In genomic region chr4:141657550-141657949, GRCh38 we compare ENCODE assay signal across 17 cellular contexts. TPM values are rescaled to one million over a fixed set of nuclear protein-coding genes. Genes with fewer than 3 reads are reported as not detected.
DNase-seq lines count a peak whose midpoint lies in the region; ATAC-seq and TF ChIP-seq lines count a peak whose summit lies in the region.
"Had no signal": no experiment of that assay in that cellular context is flagged by ENCODE, and none has a peak within 500 bp of the region (broad histone marks: within the 10 kb centered on the region; RNA-seq: fewer than 3 reads in every experiment).

No MANE protein-coding gene starts in this region.

- peak; percentile 44 for ATAC-seq in left lobe of liver
- ATAC-seq: CD8-positive, alpha-beta T cell had no signal

- no peak for TF ChIP-seq POLR2A in Peyer's patch (IDR thresholded peaks at IDR 0.05)

- peaks cover 0 to 3% (median 0%) of the 10 kb centered on the region in 4 donors for H3K4me1 ChIP-seq in Peyer's patch

- no peaks in the 10 kb centered on the region for H3K27me3 ChIP-seq in Peyer's patch

- H3K9me3 ChIP-seq in Peyer's patch = no peaks in the 10 kb centered on the region

- no peaks in the 10 kb centered on the region for H3K36me3 ChIP-seq in Peyer's patch

- in situ Hi-C loops in SK-MEL-5 (cut with HindIII; ENCODE audit: low pct_unique_long_range_greater_than_20kb, low sequenced_read_pairs) = no loop called here

- DNase-seq in NCI-H345 (lab: John Stamatoyannopoulos, UW) (peak; percentile 2), NCI-H345 treated with DMSO at 0.1 percent for 48 hours (lab: John Stamatoyannopoulos, UW; ENCODE audit: unreplicated experiment) (no peak), SK-MEL-5 (ENCODE audit: low read depth, low spot score) (peak; percentile 5), left lobe of liver (ENCODE audit: low spot score) (no peak), Peyer's patch (no peak), middle frontal gyrus (ENCODE audit: extremely low spot score, low spot score) (no peak), glomerular visceral epithelial cell (ENCODE audit: extremely low spot score) (no peak)
- DNase-seq: ACHN; CD8-positive, alpha-beta T cell; H7; Kasumi-1; NCI-H146; NCI-H510A; NK-92 treated with Interleukin-12 subunit alpha and Interleukin-12 subunit beta, amount 100 ng/mL, for 24 hours; PC-9; Right ventricle myocardium superior had no signal

- H3K27ac ChIP-seq in Peyer's patch = no peak overlapping the region
- H3K27ac ChIP-seq: PC-9 had no signal

- no peak overlapping the region for H3K4me3 ChIP-seq in Peyer's patch
- H3K4me3 ChIP-seq: PC-9 had no signal

- TF ChIP-seq CTCF in LNCAP (IDR thresholded peaks at IDR 0.05) = 0 out of 2 replicates have a peak, but pooled peaks have one; percentile 21
- no peak for TF ChIP-seq CTCF in Peyer's patch (IDR thresholded peaks at IDR 0.05)

RNA-seq across cellular contexts. Expression of gene IL15, which starts 21.2 kb away (rescaled TPM):
- 0.13 and 0.37 TPM in 2 replicates for total RNA-seq in SK-MEL-5 (2014; rRNA removed; shearing (Covaris generic))
- polyA plus RNA-seq in SK-MEL-5 (2015; cell fraction: cytosol; rRNA removed) = 0.20 and 0.35 TPM in 2 replicates
- 0.47 and 1.1 TPM in 2 replicates for polyA plus RNA-seq in SK-MEL-5 (2015; cell fraction: nucleus; rRNA removed)
- total RNA-seq in left lobe of liver (2.7 TPM), Peyer's patch (10 to 100 TPM; 12.7 to 18.2 (median 15.9) TPM)

Comparison
In these comparisons a context has a peak if more than half of its experiments do, and no peak if none do; other contexts are left out.
1. DNase-seq: peak in NCI-H345 (single experiment) and SK-MEL-5 (single experiment); none in NCI-H345 treated with DMSO at 0.1 percent for 48 hours (single experiment), left lobe of liver (single experiment), Peyer's patch (0 of 3), middle frontal gyrus (single experiment) and glomerular visceral epithelial cell (single experiment).